Comparison of ENCODE assay signal across 18 cellular contexts in genomic region chr6:70459235-70459634, GRCh38.
"Had no signal": no experiment of that assay in that cellular context is flagged by ENCODE, and none has a peak within 500 bp of the region (broad histone marks: within the 10 kb centered on the region; RNA-seq: fewer than 3 reads in every experiment).

No MANE protein-coding gene starts in this region.

- H3K27ac ChIP-seq: colonic mucosa, dorsolateral prefrontal cortex, esophagus muscularis mucosa, foreskin keratinocyte, gastroesophageal sphincter, heart left ventricle, hepatocyte, lower lobe of right lung had no signal

- H3K4me3 ChIP-seq: colonic mucosa, dorsolateral prefrontal cortex, esophagus muscularis mucosa, gastroesophageal sphincter, heart left ventricle, hepatocyte, lower lobe of right lung, mucosa of descending colon had no signal

- H3K4me1 ChIP-seq: colonic mucosa, esophagus muscularis mucosa, foreskin keratinocyte, gastroesophageal sphincter, heart left ventricle, lower lobe of right lung had no signal

- DNase-seq: cerebellar nuclear complex; colonic mucosa; cortex of kidney; dorsolateral prefrontal cortex; effector CD4-positive, alpha-beta T cell; effector memory CD4-positive, alpha-beta T cell; foreskin keratinocyte; heart left ventricle; hypothalamus; immature natural killer cell; left cardiac atrium; left ventricle myocardium superior; lower lobe of right lung; mesenchymal stem cell; mucosa of descending colon had no signal

- H2AFZ ChIP-seq: hepatocyte had no signal

- H3K27me3 ChIP-seq: colonic mucosa, dorsolateral prefrontal cortex, esophagus muscularis mucosa, foreskin keratinocyte, gastroesophageal sphincter, heart left ventricle, hepatocyte had no signal

- H3K36me3 ChIP-seq: colonic mucosa, lower lobe of right lung had no signal

- H3K4me2 ChIP-seq: hepatocyte had no signal

- H3K9me3 ChIP-seq: colonic mucosa, esophagus muscularis mucosa, gastroesophageal sphincter, heart left ventricle, lower lobe of right lung, mucosa of descending colon had no signal

- ATAC-seq: foreskin keratinocyte, gastroesophageal sphincter, heart left ventricle, left cardiac atrium, left ventricle myocardium superior, lower lobe of right lung, mucosa of descending colon had no signal
